In the genomic region with DNA sequence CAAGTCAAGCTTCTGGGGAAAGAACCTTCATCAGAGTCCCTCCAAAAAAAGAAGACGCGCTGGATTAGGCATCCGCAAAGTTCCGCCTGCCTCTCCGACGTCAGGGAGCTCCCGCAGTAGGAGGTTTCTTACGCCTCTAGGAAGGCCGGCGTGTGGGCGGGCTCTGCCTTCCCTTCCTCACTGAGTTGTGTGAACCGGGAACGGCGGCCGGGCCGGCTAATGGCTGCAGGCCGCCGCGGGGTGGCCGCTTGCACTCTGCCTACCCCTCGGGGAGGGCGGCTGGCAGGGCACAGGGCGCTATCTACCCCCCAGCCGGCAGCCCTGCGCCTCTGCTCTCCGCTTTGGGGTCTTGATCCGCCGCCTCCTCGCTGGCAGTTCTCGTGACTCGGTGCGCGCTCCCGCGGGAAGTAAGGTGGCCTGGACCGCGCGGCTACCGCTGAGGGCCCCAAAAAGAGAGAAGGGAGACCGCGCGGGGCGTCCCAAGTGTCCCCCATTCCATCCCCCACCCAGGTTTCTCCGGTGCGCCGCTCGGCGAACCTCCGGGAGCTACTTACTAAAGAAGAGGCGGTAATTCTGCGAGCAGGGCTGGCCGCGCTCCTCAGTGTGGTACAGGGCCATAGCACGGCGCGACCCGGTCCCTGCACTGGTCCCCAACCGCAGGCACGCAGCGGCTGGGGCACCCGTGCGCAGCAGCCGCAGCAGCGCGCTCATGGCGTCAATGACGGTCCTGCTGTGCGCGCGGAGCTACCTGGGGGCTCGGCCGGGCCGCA, we compare ENCODE assay signal across 8 cellular contexts. TPM values are rescaled to one million over a fixed set of nuclear protein-coding genes. Genes with fewer than 3 reads are reported as not detected.
DNase-seq lines count a peak whose midpoint lies in the region; ATAC-seq, FAIRE-seq and TF ChIP-seq lines count a peak whose summit lies in the region.

PPA2 (minus strand) TSS at position 723 of the 770 bp plus-strand sequence; CDS start at position 711, 12 bp downstream.

- 0% methylated on average over 3 of the region's 73 CpGs for WGBS in A549 (ENCODE audit: missing lambda C conversion rate)
- 3% methylated on average over 20 of the region's 73 CpGs for WGBS in mammary epithelial cell (ENCODE audit: low coverage, missing lambda C conversion rate)
- 0% methylated on average over 58 to 73 of the region's 73 CpGs for WGBS in small intestine, 3 donors

- H3K27ac ChIP-seq in A549 (peak within 1 kb of the TSS; percentile 93 to 99), mammary epithelial cell (ENCODE audit: insufficient read depth, low read depth, low read length) (peak within 1 kb of the TSS; percentile 83), small intestine (ENCODE audit: low read depth in 1 of 2, low read length in 1 of 2) (peak within 1 kb of the TSS; percentile 99)

- dilution Hi-C loops in mammary epithelial cell (cut with HindIII; ENCODE audit: low sequenced_read_pairs): no loop called here

- TF ChIP-seq CTCF in A549 (IDR thresholded peaks at IDR 0.05): peak; percentile 60
- no peak for TF ChIP-seq CTCF in WI38 (IDR thresholded peaks at IDR 0.05; ENCODE audit: low read depth, low read length)
- no peak for TF ChIP-seq CTCF in mammary epithelial cell (conservative IDR thresholded peaks at IDR 0.05 in 1 of 2, IDR thresholded peaks at IDR 0.05 in 1 of 2; ENCODE audit: extremely low read depth in 1 of 2, insufficient read depth in 1 of 2, low read depth in 1 of 2, low read length in 2 of 2)

- DNase-seq in A549 (ENCODE audit: low read depth in 1 of 2, low spot score in 1 of 2) (peak; percentile 43 to 85), NCI-H2171 treated with DMSO at 0.1 percent for 48 hours (lab: John Stamatoyannopoulos, UW) (peak; percentile 58), mammary epithelial cell (peak; percentile 89), iPS-NIHi11 (ENCODE audit: low spot score) (peak; percentile 68), small intestine (peak; percentile 87)

- H3K79me2 ChIP-seq in mammary epithelial cell (ENCODE audit: insufficient read depth, low read length): peaks cover 47% of the 10 kb centered on the region

- H3K9me3 ChIP-seq in A549 (no peaks in the 10 kb centered on the region), mammary epithelial cell (replicated peaks; ENCODE audit: insufficient read depth, low read length) (no peaks in the 10 kb centered on the region), small intestine (ENCODE audit: control insufficient read depth, low read depth) (no peaks in the 10 kb centered on the region)

- peak; percentile 83 for TF ChIP-seq POLR2A in A549 (IDR thresholded peaks at IDR 0.05; ENCODE audit: low read length)

- CTCF ChIA-PET in A549 (lab: Yijun Ruan, JAX): interaction anchor here (0.6 to 2.0 kb wide), 23 partner anchors 11 to 728 kb away, joined by 3 to 10 read pairs (median 4); partner anchors contain the start of genes GSTCD, INTS12 and TET2
- CTCF ChIA-PET in mammary epithelial cell (lab: Charles Lee; ENCODE audit: low non-redundant PET): interaction anchor here (0.5 to 0.6 kb wide), 4 partner anchors 187 to 1055 kb away, joined by 4 read pairs; no protein-coding TSS in a partner anchor

- H3K4me1 ChIP-seq in A549: peaks cover 14% of the 10 kb centered on the region
- peaks cover 7% of the 10 kb centered on the region for H3K4me1 ChIP-seq in mammary epithelial cell (ENCODE audit: insufficient read depth, low read length)
- peaks cover 0 to 5% of the 10 kb centered on the region in 2 donors for H3K4me1 ChIP-seq in small intestine (ENCODE audit: control insufficient read depth in 2 of 2, insufficient read depth in 1 of 2, low read depth in 1 of 2, low read length in 1 of 2)

- H3K27me3 ChIP-seq in mammary epithelial cell (ENCODE audit: insufficient read depth, low read length) (no peaks in the 10 kb centered on the region), small intestine (ENCODE audit: control insufficient read depth in 2 of 2, insufficient read depth in 2 of 2, low read length in 2 of 2) (peaks cover 0 to 2% of the 10 kb centered on the region in 2 donors)

- TF ChIP-seq EP300 in A549 (IDR thresholded peaks at IDR 0.05): no peak

- TF ChIP-seq RAD21 in A549 (conservative IDR thresholded peaks at IDR 0.05 in 1 of 2, IDR thresholded peaks at IDR 0.05 in 1 of 2): peak in 1 of 2 experiments; percentile 16; a peak in 1 of 5 replicates

- peak within 1 kb of the TSS; percentile 78 for H3K4me3 ChIP-seq in A549
- H3K4me3 ChIP-seq in WI38 (ENCODE audit: low read depth, low read length): peak within 1 kb of the TSS; percentile 93
- peak within 1 kb of the TSS; percentile 84 to 95 (median 89) for H3K4me3 ChIP-seq in mammary epithelial cell (replicated peaks in 1 of 3; ENCODE audit: insufficient read depth in 1 of 3, low read depth in 2 of 3, low read length in 3 of 3)
- peak within 1 kb of the TSS; percentile 76 to 95 for H3K4me3 ChIP-seq in small intestine (ENCODE audit: low read depth in 1 of 2, low read length in 2 of 2)

- intact Hi-C loops in mammary epithelial cell (cut with micrococcal nuclease): loop anchor here (1.0 to 10.0 kb wide), 5 partner anchors 229 to 1477 kb away; no protein-coding TSS in a partner anchor

- H3K36me3 ChIP-seq in mammary epithelial cell (ENCODE audit: insufficient read depth, low read length): no peaks in the 10 kb centered on the region
- H3K36me3 ChIP-seq in small intestine (ENCODE audit: control insufficient read depth in 2 of 2, insufficient read depth in 2 of 2, low read length in 2 of 2): no peaks in the 10 kb centered on the region

- peak; percentile 93 to 94 for ATAC-seq in A549
- peak; percentile 84 for ATAC-seq in GM18520 (IDR thresholded peaks at IDR 0.05; ENCODE audit: unreplicated experiment)
- peak; percentile 42 for ATAC-seq in HG03060 (IDR thresholded peaks at IDR 0.05; ENCODE audit: low read depth, unreplicated experiment)

- BruUV-seq in mammary epithelial cell (replicated peaks; lab: Mats Ljungman, UMichigan): no TSS peak

- in situ Hi-C loops in mammary epithelial cell (cut with MboI; ENCODE audit: low sequenced_read_pairs in 2 of 2): loop anchor here in 1 of 2 donors (25.0 kb wide), 2 partner anchors 336 to 1486 kb away; partner anchors contain the start of gene TET2

- peak within 1 kb of the TSS; percentile 96 for H3K9ac ChIP-seq in mammary epithelial cell (ENCODE audit: insufficient read depth, low read length)

- POLR2A ChIA-PET in A549 (lab: Yijun Ruan, JAX): interaction anchor here (0.5 to 1.9 kb wide), 7 partner anchors 9 to 721 kb away, joined by 3 to 9 read pairs (median 3); partner anchors contain the start of gene TET2

- peak within 1 kb of the TSS; percentile 93 for H2AFZ ChIP-seq in mammary epithelial cell (ENCODE audit: low read depth, low read length)

- FAIRE-seq in A549 (lab: Jason Lieb, UNC): no peak
- FAIRE-seq in small intestine (lab: Jason Lieb, UNC): no peak

- H4K20me1 ChIP-seq in mammary epithelial cell (ENCODE audit: insufficient read depth, low read length): no peaks in the 10 kb centered on the region

- H3K4me2 ChIP-seq in A549: peak within 1 kb of the TSS; percentile 83
- H3K4me2 ChIP-seq in mammary epithelial cell (ENCODE audit: insufficient read depth, low read depth, low read length): peak within 1 kb of the TSS; percentile 95

TF ChIP-seq in A549, 52 proteins besides CTCF, POLR2A, EP300 and RAD21 (continues in another document):
- TF ChIP-seq EHF (CRISPR knock-in tag; IDR thresholded peaks at IDR 0.05): no peak
- TF ChIP-seq RARB (CRISPR knock-in tag; IDR thresholded peaks at IDR 0.05): no peak
- no peak for TF ChIP-seq SREBF2 (IDR thresholded peaks at IDR 0.05)
- no peak for TF ChIP-seq HOXA7 (CRISPR knock-in tag; IDR thresholded peaks at IDR 0.05)
- TF ChIP-seq TFCP2L1 (CRISPR knock-in tag; IDR thresholded peaks at IDR 0.05): no peak
- TF ChIP-seq, protein P1, sequence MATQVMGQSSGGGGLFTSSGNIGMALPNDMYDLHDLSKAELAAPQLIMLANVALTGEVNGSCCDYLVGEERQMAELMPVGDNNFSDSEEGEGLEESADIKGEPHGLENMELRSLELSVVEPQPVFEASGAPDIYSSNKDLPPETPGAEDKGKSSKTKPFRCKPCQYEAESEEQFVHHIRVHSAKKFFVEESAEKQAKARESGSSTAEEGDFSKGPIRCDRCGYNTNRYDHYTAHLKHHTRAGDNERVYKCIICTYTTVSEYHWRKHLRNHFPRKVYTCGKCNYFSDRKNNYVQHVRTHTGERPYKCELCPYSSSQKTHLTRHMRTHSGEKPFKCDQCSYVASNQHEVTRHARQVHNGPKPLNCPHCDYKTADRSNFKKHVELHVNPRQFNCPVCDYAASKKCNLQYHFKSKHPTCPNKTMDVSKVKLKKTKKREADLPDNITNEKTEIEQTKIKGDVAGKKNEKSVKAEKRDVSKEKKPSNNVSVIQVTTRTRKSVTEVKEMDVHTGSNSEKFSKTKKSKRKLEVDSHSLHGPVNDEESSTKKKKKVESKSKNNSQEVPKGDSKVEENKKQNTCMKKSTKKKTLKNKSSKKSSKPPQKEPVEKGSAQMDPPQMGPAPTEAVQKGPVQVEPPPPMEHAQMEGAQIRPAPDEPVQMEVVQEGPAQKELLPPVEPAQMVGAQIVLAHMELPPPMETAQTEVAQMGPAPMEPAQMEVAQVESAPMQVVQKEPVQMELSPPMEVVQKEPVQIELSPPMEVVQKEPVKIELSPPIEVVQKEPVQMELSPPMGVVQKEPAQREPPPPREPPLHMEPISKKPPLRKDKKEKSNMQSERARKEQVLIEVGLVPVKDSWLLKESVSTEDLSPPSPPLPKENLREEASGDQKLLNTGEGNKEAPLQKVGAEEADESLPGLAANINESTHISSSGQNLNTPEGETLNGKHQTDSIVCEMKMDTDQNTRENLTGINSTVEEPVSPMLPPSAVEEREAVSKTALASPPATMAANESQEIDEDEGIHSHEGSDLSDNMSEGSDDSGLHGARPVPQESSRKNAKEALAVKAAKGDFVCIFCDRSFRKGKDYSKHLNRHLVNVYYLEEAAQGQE (IDR thresholded peaks at IDR 0.05): peak; percentile 49
- TF ChIP-seq, protein P2, sequence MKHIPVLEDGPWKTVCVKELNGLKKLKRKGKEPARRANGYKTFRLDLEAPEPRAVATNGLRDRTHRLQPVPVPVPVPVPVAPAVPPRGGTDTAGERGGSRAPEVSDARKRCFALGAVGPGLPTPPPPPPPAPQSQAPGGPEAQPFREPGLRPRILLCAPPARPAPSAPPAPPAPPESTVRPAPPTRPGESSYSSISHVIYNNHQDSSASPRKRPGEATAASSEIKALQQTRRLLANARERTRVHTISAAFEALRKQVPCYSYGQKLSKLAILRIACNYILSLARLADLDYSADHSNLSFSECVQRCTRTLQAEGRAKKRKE (CRISPR knock-in tag; IDR thresholded peaks at IDR 0.05; ENCODE audit: low read depth): no peak
- no peak for TF ChIP-seq MAFK (IDR thresholded peaks at IDR 0.05; ENCODE audit: partially characterized antibody)

RNA-seq across cellular contexts. Expression of gene PPA2, which starts in this region (rescaled TPM):
- polyA plus RNA-seq in A549 (2011; rRNA removed) (125 and 140 TPM in 2 replicates), A549 (2017; fragmentation: RNase III; extraction: RNeasy Plus Mini Kit Qiagen cat#74134 plus additional on column Dnase treatment) (87.1 to 94.8 TPM (median 89.1 TPM) in 3 replicates), mammary epithelial cell (74.7 TPM), small intestine (100 to 1,000 TPM in 2 of 3 donors, 10 to 100 TPM in 1; 87.0 to 129 (median 108) TPM)
- 35.9 and 36.2 TPM in 2 replicates for polyA plus RNA-seq in A549 (2012; cell fraction: cytosol; rRNA removed)
- polyA plus RNA-seq in A549 (2012; cell fraction: nucleus; rRNA removed): 18.8 and 24.5 TPM in 2 replicates
- 23.2 and 30.4 TPM in 2 replicates for polyA minus RNA-seq in A549 (2011; rRNA and poly(A)+ RNA removed)
- total RNA-seq in mammary epithelial cell: 10 to 100 TPM; 92.5 to 99.0 TPM
- 26.8 TPM for polyA minus RNA-seq in mammary epithelial cell

Comparison
In these comparisons a context has a peak if more than half of its experiments do, and no peak if none do; other contexts are left out.
1. Peak in every context shown above with its lines: DNase-seq, ATAC-seq, H3K4me3 ChIP-seq and H3K27ac ChIP-seq.
2. ATAC-seq: peak in every context shown above with its lines; median percentile 94 in A549; 84 in GM18520; 42 in HG03060.